Comparison of ENCODE assay signal across 19 cellular contexts in genomic region chr5:65762234-65762633, GRCh38. TPM values are rescaled to one million over a fixed set of nuclear protein-coding genes. Genes with fewer than 3 reads are reported as not detected.
A peak's percentile ranks its signal among the peaks of the same experiment; 100 is the strongest.
DNase-seq lines count a peak whose midpoint lies in the region; ATAC-seq lines count a peak whose summit lies in the region.
"Had no signal": no experiment of that assay in that cellular context is flagged by ENCODE, and none has a peak within 500 bp of the region (broad histone marks: within the 10 kb centered on the region; RNA-seq: fewer than 3 reads in every experiment).

No MANE protein-coding gene starts in this region.

- no peak overlapping the region for H2AK5ac ChIP-seq in trophoblast cell (ENCODE audit: low read length)

- H3K4me3 ChIP-seq in GM23248: no peak overlapping the region
- H3K4me3 ChIP-seq in trophoblast cell (ENCODE audit: low read depth, low read length): no peak overlapping the region
- H3K4me3 ChIP-seq: BLaER1, SJCRH30 had no signal

- in situ Hi-C loops in GM23248 (cut with MboI): no loop called here

- H3F3A ChIP-seq in GM23248 (ENCODE audit: insufficient read depth): no peaks in the 10 kb centered on the region

- intact Hi-C loops in Right ventricle myocardium superior (cut with DNase I): no loop called here

- H2BK12ac ChIP-seq in trophoblast cell (ENCODE audit: low read length): no peak overlapping the region

- H3K9me3 ChIP-seq in GM23248 (ENCODE audit: low read depth): no peaks in the 10 kb centered on the region
- H3K9me3 ChIP-seq in trophoblast cell (ENCODE audit: insufficient read depth, low read depth, low read length): peaks cover 1% of the 10 kb centered on the region
- H3K9me3 ChIP-seq: SJCRH30 had no signal

- H3K27ac ChIP-seq in GM23248 (no peak overlapping the region), trophoblast cell (ENCODE audit: low read depth, low read length) (no peak overlapping the region)
- H3K27ac ChIP-seq: BLaER1, SJCRH30 had no signal

- no peaks in the 10 kb centered on the region for H3K79me1 ChIP-seq in trophoblast cell (ENCODE audit: low read length)

- H2BK5ac ChIP-seq in trophoblast cell (ENCODE audit: low read depth, low read length, poor library complexity): no peak overlapping the region

- 94 to 97% methylated on average over 1 of the region's 1 CpG for WGBS in GM23248 (ENCODE audit: low coverage in 1 of 2, low lambda C conversion rate in 2 of 2, missing lambda C conversion rate in 2 of 2), 2 experiments
- WGBS in trophoblast cell (ENCODE audit: extremely low coverage, insufficient coverage, insufficient read length): no CpG with 5 or more reads among the region's 1 CpG

- H3K9me2 ChIP-seq in GM23248 (ENCODE audit: insufficient read depth): no peaks in the 10 kb centered on the region

- H2AFZ ChIP-seq in GM23248: no peak overlapping the region
- H2AFZ ChIP-seq in trophoblast cell (ENCODE audit: insufficient read depth, low read length, poor library complexity): no peak overlapping the region

- H4K12ac ChIP-seq in trophoblast cell (ENCODE audit: low read depth, low read length): no peak overlapping the region

- H4K91ac ChIP-seq in trophoblast cell (ENCODE audit: low read depth, low read length): no peak overlapping the region

- H4K20me1 ChIP-seq in GM23248 (ENCODE audit: insufficient read depth): no peaks in the 10 kb centered on the region

- no peak overlapping the region for H3K14ac ChIP-seq in trophoblast cell (ENCODE audit: low read length)

- H3K4me1 ChIP-seq in GM23248 (ENCODE audit: insufficient read depth) (peaks cover 10% of the 10 kb centered on the region), trophoblast cell (ENCODE audit: control insufficient read depth in 1 of 2, insufficient read depth in 2 of 2, low read length in 2 of 2) (no peaks in the 10 kb centered on the region)
- H3K4me1 ChIP-seq: SJCRH30 had no signal

- peak overlapping the region; percentile 36 for H3K18ac ChIP-seq in trophoblast cell (ENCODE audit: low read length)

- no peak overlapping the region for H2BK120ac ChIP-seq in trophoblast cell (ENCODE audit: insufficient read depth, low read length, poor library complexity)

- no peak overlapping the region for H3K4me2 ChIP-seq in GM23248 (ENCODE audit: unreplicated experiment)
- no peak overlapping the region for H3K4me2 ChIP-seq in trophoblast cell (ENCODE audit: low read length)
- H3K4me2 ChIP-seq: BLaER1 had no signal

- no peaks in the 10 kb centered on the region for H3K27me3 ChIP-seq in GM23248 (replicated peaks; ENCODE audit: insufficient read depth)
- H3K27me3 ChIP-seq in trophoblast cell (ENCODE audit: insufficient read depth, low read length): no peaks in the 10 kb centered on the region
- H3K27me3 ChIP-seq: BLaER1, SJCRH30 had no signal

- peaks cover 37% of the 10 kb centered on the region for H3K79me2 ChIP-seq in GM23248 (ENCODE audit: insufficient read depth)
- H3K79me2 ChIP-seq in trophoblast cell (ENCODE audit: control insufficient read depth, insufficient read depth, low read length, poor library complexity): no peaks in the 10 kb centered on the region

- H3K4ac ChIP-seq in trophoblast cell (ENCODE audit: low read depth, low read length): no peak overlapping the region

- ATAC-seq in GM18867 (IDR thresholded peaks at IDR 0.05; ENCODE audit: unreplicated experiment) (no peak), Right ventricle myocardium superior (ENCODE audit: poor library complexity) (no peak), GM18520 (IDR thresholded peaks at IDR 0.05; ENCODE audit: unreplicated experiment) (no peak)

- H4K8ac ChIP-seq in trophoblast cell (ENCODE audit: low read depth, low read length): no peak overlapping the region

- H3K9ac ChIP-seq in GM23248 (no peak overlapping the region), trophoblast cell (ENCODE audit: low read length) (no peak overlapping the region)
- H3K9ac ChIP-seq: BLaER1 had no signal

- H3K36me3 ChIP-seq in GM23248 (ENCODE audit: low read depth) (peaks cover 14% of the 10 kb centered on the region; the same call in 1 of the 2 replicates), trophoblast cell (ENCODE audit: control insufficient read depth in 1 of 2, insufficient read depth in 2 of 2, low read length in 2 of 2) (peaks cover 4 to 9% of the 10 kb centered on the region in 2 experiments)

- DNase-seq in GM23248 (peak; percentile 22), M059J (ENCODE audit: low read depth) (peak; percentile 85), amniotic epithelial cell (ENCODE audit: low read depth) (peak; percentile 17), trophoblast cell (peak in 1 of 2 donors; percentile 40), Right ventricle myocardium superior (no peak)
- DNase-seq: CD4-positive, alpha-beta T cell; COR-L47; DMS79; Karpas-422; MM.1S; NCI-H1048; NCI-H1436; NCI-H187 treated with DMSO at 0.1 percent for 48 hours; NCI-H2107; NCI-H748 treated with DMSO at 0.1 percent for 48 hours; SJCRH30 had no signal

- H3K23ac ChIP-seq in trophoblast cell (ENCODE audit: low read length): no peak overlapping the region

RNA-seq across cellular contexts. Expression of gene NLN, which starts 40.2 kb away (rescaled TPM):
- total RNA-seq in GM23248 (2014; rRNA removed; shearing (Covaris generic)): 37.7 and 58.3 TPM in 2 replicates
- 49.6 and 54.9 TPM in 2 replicates for polyA plus RNA-seq in GM23248 (2016; fragmentation: Nextera tagmentation; extraction: Ambion mirVana)
- 12.3 and 27.9 TPM in 2 replicates for total RNA-seq in M059J (2014; rRNA removed; shearing (Covaris generic))
- 18.8 and 19.4 TPM in 2 replicates for polyA plus RNA-seq in trophoblast cell (2013)
- total RNA-seq in Right ventricle myocardium superior: 15.1 TPM

RNA-seq across cellular contexts. Expression of gene SGTB, which starts 40.3 kb away (rescaled TPM):
- total RNA-seq in GM23248 (2014; rRNA removed; shearing (Covaris generic)): 22.6 and 39.9 TPM in 2 replicates
- 16.3 and 17.7 TPM in 2 replicates for polyA plus RNA-seq in GM23248 (2016; fragmentation: Nextera tagmentation; extraction: Ambion mirVana)
- 3.3 and 5.1 TPM in 2 replicates for total RNA-seq in M059J (2014; rRNA removed; shearing (Covaris generic))
- polyA plus RNA-seq in trophoblast cell (2013): 4.3 and 4.5 TPM in 2 replicates
- total RNA-seq in Right ventricle myocardium superior: 4.7 TPM
